23 cellular contexts compared by ENCODE assay signal in genomic region chr2:2823061-2823753, GRCh38.
"Had no signal": no experiment of that assay in that cellular context is flagged by ENCODE, and none has a peak within 500 bp of the region (broad histone marks: within the 10 kb centered on the region; RNA-seq: fewer than 3 reads in every experiment).

No MANE protein-coding gene starts in this region.

- DNase-seq: activated CD4-positive, alpha-beta T cell treated with anti-CD3 and anti-CD28 coated beads for 4 hours; activated CD4-positive, alpha-beta T cell treated with anti-CD3 and anti-CD28 coated beads, Interleukin-2, amount 50 U/mL, for 4 hours; activated naive CD8-positive, alpha-beta T cell treated with anti-CD3 and anti-CD28 coated beads, Interleukin-2, amount 50 U/mL, for 24 hours; activated T-cell treated with anti-CD3 and anti-CD28 coated beads, Interleukin-2, amount 50 U/mL, for 48 hours; amygdala; dermis blood vessel endothelial cell; effector CD8-positive, alpha-beta T cell; foreskin fibroblast; heart left ventricle; kidney glomerular epithelial cell; lower lobe of right lung; mesenchymal stem cell; natural killer cell; right lobe of liver; stimulated activated CD4-positive, alpha-beta T cell treated with anti-CD3 and anti-CD28 coated beads, Interleukin-12 subunit alpha, Interleukin-12 subunit beta, amount 100 ng/mL, for 4 hours; stimulated activated CD4-positive, alpha-beta T cell treated with anti-CD3 and anti-CD28 coated beads, Interleukin-4, amount 100 ng/mL, for 1 hour; stimulated activated naive CD8-positive, alpha-beta T cell treated with anti-CD3 and anti-CD28 coated beads, Interleukin-15, Interleukin-2, amounts not matched to agents 100 U/mL and 50 U/mL, for 24 hours; trophoblast cell had no signal

- H3K4me2 ChIP-seq: neural progenitor cell had no signal

- H3K36me3 ChIP-seq: breast epithelium, heart left ventricle, lower lobe of right lung, right lobe of liver, thoracic aorta had no signal

- H3K4me3 ChIP-seq: breast epithelium, heart left ventricle, lower lobe of right lung, neural progenitor cell, right lobe of liver, thoracic aorta had no signal

- H3K4me1 ChIP-seq: breast epithelium, heart left ventricle, lower lobe of right lung, neural progenitor cell, right lobe of liver had no signal

- ATAC-seq: activated naive CD8-positive, alpha-beta T cell treated with anti-CD3 and anti-CD28 coated beads, Interleukin-2, amount 50 U/mL, for 24 hours; heart left ventricle; left lobe of liver; lower lobe of right lung; natural killer cell; right lobe of liver; stimulated activated naive CD8-positive, alpha-beta T cell treated with anti-CD3 and anti-CD28 coated beads, Interleukin-15, Interleukin-2, amounts not matched to agents 100 U/mL and 50 U/mL, for 24 hours had no signal

- H3K27ac ChIP-seq: breast epithelium, heart left ventricle, lower lobe of right lung, neural progenitor cell, right lobe of liver, thoracic aorta, VCaP had no signal

- H3K27me3 ChIP-seq: breast epithelium, neural progenitor cell, right lobe of liver had no signal

- H3K9me3 ChIP-seq: right lobe of liver, thoracic aorta had no signal

- H2AFZ ChIP-seq: neural progenitor cell had no signal

- H3K9ac ChIP-seq: neural progenitor cell had no signal
